In the genomic region with DNA sequence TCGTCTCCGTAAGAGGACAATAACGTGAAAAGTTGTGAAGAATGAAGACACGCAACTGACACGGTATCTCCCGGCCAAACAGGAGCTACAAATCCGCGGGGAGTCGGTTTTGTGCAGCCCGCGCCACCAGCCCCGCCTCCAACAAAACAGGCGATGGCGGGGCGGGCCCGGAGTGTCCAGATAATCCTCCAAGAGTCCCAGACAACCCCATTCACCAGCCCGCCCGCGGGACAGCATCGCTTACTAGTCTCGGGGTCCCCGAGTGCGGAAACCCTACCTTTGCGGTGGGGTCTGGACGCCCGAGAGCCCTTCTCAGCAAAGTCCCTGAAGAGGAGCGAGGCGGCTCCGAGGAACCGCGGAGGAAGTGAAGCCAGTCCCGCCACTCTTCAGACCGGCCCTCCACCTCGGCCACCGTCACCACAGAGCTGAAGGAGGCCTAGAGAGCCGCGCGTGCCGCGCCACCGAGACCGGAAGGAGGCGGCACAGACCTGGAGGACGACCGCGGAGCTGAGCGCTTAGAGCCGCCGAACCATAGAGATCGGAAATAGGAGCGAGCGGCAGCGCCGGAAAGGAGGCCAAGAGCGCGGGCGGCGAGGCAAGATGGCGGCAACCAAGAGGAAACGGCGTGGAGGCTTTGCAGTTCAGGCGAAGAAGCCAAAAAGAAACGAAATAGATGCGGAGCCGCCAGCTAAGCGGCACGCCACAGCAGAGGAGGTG, we compare ENCODE assay signal across 8 cellular contexts. TPM values are rescaled to one million over a fixed set of nuclear protein-coding genes. Genes with fewer than 3 reads are reported as not detected.
DNase-seq lines count a peak whose midpoint lies in the region; ATAC-seq, FAIRE-seq and TF ChIP-seq lines count a peak whose summit lies in the region.

A gene with protein sequence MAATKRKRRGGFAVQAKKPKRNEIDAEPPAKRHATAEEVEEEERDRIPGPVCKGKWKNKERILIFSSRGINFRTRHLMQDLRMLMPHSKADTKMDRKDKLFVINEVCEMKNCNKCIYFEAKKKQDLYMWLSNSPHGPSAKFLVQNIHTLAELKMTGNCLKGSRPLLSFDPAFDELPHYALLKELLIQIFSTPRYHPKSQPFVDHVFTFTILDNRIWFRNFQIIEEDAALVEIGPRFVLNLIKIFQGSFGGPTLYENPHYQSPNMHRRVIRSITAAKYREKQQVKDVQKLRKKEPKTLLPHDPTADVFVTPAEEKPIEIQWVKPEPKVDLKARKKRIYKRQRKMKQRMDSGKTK (plus strand): TSS at position 573 of the 717 bp plus-strand sequence. CDS start 28 bp downstream, at position 601.
A gene with protein sequence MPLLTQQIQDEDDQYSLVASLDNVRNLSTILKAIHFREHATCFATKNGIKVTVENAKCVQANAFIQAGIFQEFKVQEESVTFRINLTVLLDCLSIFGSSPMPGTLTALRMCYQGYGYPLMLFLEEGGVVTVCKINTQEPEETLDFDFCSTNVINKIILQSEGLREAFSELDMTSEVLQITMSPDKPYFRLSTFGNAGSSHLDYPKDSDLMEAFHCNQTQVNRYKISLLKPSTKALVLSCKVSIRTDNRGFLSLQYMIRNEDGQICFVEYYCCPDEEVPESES (minus strand): TSS at position 366 of the 717 bp plus-strand sequence. CDS start 612 bp downstream, outside the sequence.

- peak; percentile 99 for DNase-seq in DMS 273 (lab: John Stamatoyannopoulos, UW; ENCODE audit: unreplicated experiment)
- DNase-seq in HuH-7 (ENCODE audit: low spot score) = peak; percentile 86
- peak; percentile 89 for DNase-seq in activated CD8-positive, alpha-beta memory T cell treated with anti-CD3 and anti-CD28 coated beads, Interleukin-2, amount 50 U/mL, for 24 hours (ENCODE audit: extremely low read depth)
- peak; percentile 84 to 88 for DNase-seq in stimulated activated CD8-positive, alpha-beta memory T cell treated with anti-CD3 and anti-CD28 coated beads, Interleukin-15, amount 100 ng/mL, for 4 hours (ENCODE audit: low read depth in 2 of 2)

- H3K36me3 ChIP-seq in OCI-LY1 (ENCODE audit: insufficient read depth, low read length) = peaks cover 56% of the 10 kb centered on the region
- peaks cover 33% of the 10 kb centered on the region for H3K36me3 ChIP-seq in mesodermal cell (ENCODE audit: control insufficient read depth, insufficient read depth, low read length)

- peak within 1 kb of the TSS; percentile 88 for H3K9ac ChIP-seq in OCI-LY1 (ENCODE audit: low read length)

- peak within 1 kb of the TSS; percentile 84 for H3K4me3 ChIP-seq in OCI-LY1 (ENCODE audit: low read depth, low read length, poor library complexity, severe bottlenecking)
- H3K4me3 ChIP-seq in mesodermal cell (ENCODE audit: extremely low read depth, insufficient read depth, low read length, poor library complexity, severe bottlenecking) = peak within 1 kb of the TSS; percentile 82

- peak; percentile 86 for FAIRE-seq in endometrium (lab: Jason Lieb, UNC)

- H3K79me2 ChIP-seq in OCI-LY1 (ENCODE audit: insufficient read depth, low read length) = peaks cover 70% of the 10 kb centered on the region

- peak within 1 kb of the TSS; percentile 82 for H3K4me2 ChIP-seq in OCI-LY1 (ENCODE audit: low read length)

- no peak within 1 kb of the TSS for H2AFZ ChIP-seq in OCI-LY1 (ENCODE audit: low read length)

- H3K27ac ChIP-seq in OCI-LY1 (ENCODE audit: low read depth, low read length, poor library complexity, severe bottlenecking) = peak within 1 kb of the TSS; percentile 81
- peak within 1 kb of the TSS; percentile 86 for H3K27ac ChIP-seq in mesodermal cell (ENCODE audit: low read depth, low read length, severe bottlenecking)

- H3K9me3 ChIP-seq in OCI-LY1 (ENCODE audit: low read length) (no peaks in the 10 kb centered on the region), mesodermal cell (ENCODE audit: control insufficient read depth, low read length) (no peaks in the 10 kb centered on the region)

- no peak for TF ChIP-seq CTCF in OCI-LY1 (IDR thresholded peaks at IDR 0.05; ENCODE audit: low read length)

- no peaks in the 10 kb centered on the region for H3K27me3 ChIP-seq in OCI-LY1 (ENCODE audit: insufficient read depth, low read length)

- no peaks in the 10 kb centered on the region for H3F3A ChIP-seq in OCI-LY1 (ENCODE audit: insufficient read depth, low read length)

- ATAC-seq in GM21526 (IDR thresholded peaks at IDR 0.05; ENCODE audit: low FRiP score, unreplicated experiment) = peak; percentile 98

- no peaks in the 10 kb centered on the region for H3K9me2 ChIP-seq in OCI-LY1 (ENCODE audit: low read depth, low read length)

- 0 to 1% methylated on average over 41 to 50 of the region's 67 CpGs for WGBS in mesodermal cell (ENCODE audit: insufficient coverage in 2 of 2), 2 experiments

- peaks cover 33% of the 10 kb centered on the region for H3K4me1 ChIP-seq in OCI-LY1 (ENCODE audit: insufficient read depth, low read length, severe bottlenecking)
- H3K4me1 ChIP-seq in mesodermal cell (ENCODE audit: control insufficient read depth, insufficient read depth, low read length, poor library complexity, severe bottlenecking) = peaks cover 7% of the 10 kb centered on the region

- H4K20me1 ChIP-seq in OCI-LY1 (ENCODE audit: insufficient read depth, low read length) = no peaks in the 10 kb centered on the region

RNA-seq across cellular contexts. Expression of the first gene that starts in this region (rescaled TPM):
- polyA plus RNA-seq in mesodermal cell (2013, experiment 1 of 2) = 34.2 TPM
- 40.7 TPM for polyA plus RNA-seq in mesodermal cell (2013, experiment 2 of 2)

RNA-seq across cellular contexts. Expression of the second gene that starts in this region (rescaled TPM):
- polyA plus RNA-seq in mesodermal cell (2013, experiment 1 of 2) = 22.5 TPM
- polyA plus RNA-seq in mesodermal cell (2013, experiment 2 of 2) = 23.7 TPM

Comparison
In these comparisons a context has a peak if more than half of its experiments do, and no peak if none do; other contexts are left out.
1. Peak in every context shown above with its lines: DNase-seq, ATAC-seq, H3K4me3 ChIP-seq and H3K27ac ChIP-seq.